16 cellular contexts compared by ENCODE assay signal in genomic region chrX:28946846-28947245, GRCh38.
A peak's percentile ranks its signal among the peaks of the same experiment; 100 is the strongest.
DNase-seq lines count a peak whose midpoint lies in the region; ATAC-seq, FAIRE-seq and TF ChIP-seq lines count a peak whose summit lies in the region.
"Had no signal": no experiment of that assay in that cellular context is flagged by ENCODE, and none has a peak within 500 bp of the region (broad histone marks: within the 10 kb centered on the region; RNA-seq: fewer than 3 reads in every experiment).

No MANE protein-coding gene starts in this region.

- FAIRE-seq in frontal cortex (lab: Jason Lieb, UNC), result no peak
- FAIRE-seq: H54 had no signal

- no peak for TF ChIP-seq CTCF in choroid plexus epithelial cell (conservative IDR thresholded peaks at IDR 0.05; ENCODE audit: low read depth, low read length)
- no peak for TF ChIP-seq CTCF in fibroblast of pulmonary artery (IDR thresholded peaks at IDR 0.05; ENCODE audit: low read length, missing control alignments)

- H3K4me3 ChIP-seq in choroid plexus epithelial cell (ENCODE audit: low read depth, low read length) (no peak overlapping the region), fibroblast of pulmonary artery (replicated peaks; ENCODE audit: low read depth, low read length) (no peak overlapping the region)
- H3K4me3 ChIP-seq: BLaER1 treated with 17β-estradiol and CSF1 and Interleukin-3, amounts not matched to agents 10 nM and 100 nM; GM23248 had no signal

- DNase-seq in A172 (ENCODE audit: low spot score) (peak; percentile 0), amniotic epithelial cell (ENCODE audit: low read depth) (peak; percentile 0), choroid plexus epithelial cell (ENCODE audit: low read depth) (peak; percentile 11), fibroblast of pulmonary artery (ENCODE audit: low read depth) (peak; percentile 4), frontal cortex (ENCODE audit: low spot score in 2 of 2) (no peak)
- DNase-seq in activated CD4-positive, alpha-beta T cell treated with anti-CD3 and anti-CD28 coated beads, Interleukin-2, amount 50 U/mL, for 1 hour, result no peak
- DNase-seq: ACHN; CD4-positive, CD25-positive, alpha-beta regulatory T cell; DMS53; GF-D8; GM23248 had no signal

- ATAC-seq in GM21381 (IDR thresholded peaks at IDR 0.05; ENCODE audit: unreplicated experiment) (no peak), GM18868 (IDR thresholded peaks at IDR 0.05; ENCODE audit: unreplicated experiment) (no peak)
- ATAC-seq: HCT116 had no signal

Comparison
In these comparisons a context has a peak if more than half of its experiments do, and no peak if none do; other contexts are left out.
1. DNase-seq: peak in A172 (single experiment), amniotic epithelial cell (single experiment), choroid plexus epithelial cell (single experiment) and fibroblast of pulmonary artery (single experiment); none in activated CD4-positive, alpha-beta T cell treated with anti-CD3 and anti-CD28 coated beads, Interleukin-2, amount 50 U/mL, for 1 hour (single experiment) and frontal cortex (0 of 2).